Comparison of ENCODE assay signal across 2 cellular contexts in the genomic region with DNA sequence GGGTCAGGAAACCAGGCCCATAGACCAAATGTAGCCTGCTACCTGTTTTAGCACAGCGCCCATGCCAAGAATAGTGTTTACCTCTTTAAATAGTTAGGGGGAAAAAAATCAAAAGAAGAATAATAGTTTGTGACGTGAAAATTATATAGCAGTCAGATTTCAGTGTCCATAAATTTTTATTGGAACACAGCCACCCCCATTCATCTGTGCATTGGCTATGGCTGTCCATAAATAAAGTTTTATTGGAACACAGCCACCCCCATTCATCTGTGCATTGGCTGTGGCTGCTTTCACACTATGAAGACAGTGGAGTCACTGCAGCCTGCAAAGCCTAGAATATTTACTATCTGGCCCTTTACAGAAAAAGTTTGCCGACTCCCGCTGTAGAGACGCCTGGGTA.
A peak's percentile ranks its signal among the peaks of the same experiment; 100 is the strongest.
TF ChIP-seq lines count a peak whose summit lies in the region.

No MANE protein-coding gene starts in this region.

TF ChIP-seq in HepG2, 621 proteins besides CTCF, POLR2A, EP300 and RAD21:
- TF ChIP-seq ZNF530 (CRISPR knock-in tag; IDR thresholded peaks at IDR 0.05; ENCODE audit: low read depth) (no peak), ZBTB40 (IDR thresholded peaks at IDR 0.05) (0 out of 2 replicates have a peak, but pooled peaks have one; percentile 6), ZBTB40 (CRISPR knock-in tag; IDR thresholded peaks at IDR 0.05) (peak; percentile 60; the same call in 1 of the 2 replicates), HDAC6 (IDR thresholded peaks at IDR 0.05; ENCODE audit: low read depth, low read length) (no peak), EZH2 (conservative IDR thresholded peaks at IDR 0.05; ENCODE audit: low read depth, low read length) (no peak), ZNF720 (CRISPR knock-in tag; IDR thresholded peaks at IDR 0.05) (no peak)

TF ChIP-seq in K562, 482 proteins besides CTCF, POLR2A, EP300 and RAD21:
- TF ChIP-seq ZFX (CRISPR knock-in tag; IDR thresholded peaks at IDR 0.05) (no peak), ZBTB40 (IDR thresholded peaks at IDR 0.05) (peak; percentile 87), ZBTB40 (CRISPR knock-in tag; IDR thresholded peaks at IDR 0.05) (no peak; the same call in 1 of the 2 replicates)
